In the genomic region with DNA sequence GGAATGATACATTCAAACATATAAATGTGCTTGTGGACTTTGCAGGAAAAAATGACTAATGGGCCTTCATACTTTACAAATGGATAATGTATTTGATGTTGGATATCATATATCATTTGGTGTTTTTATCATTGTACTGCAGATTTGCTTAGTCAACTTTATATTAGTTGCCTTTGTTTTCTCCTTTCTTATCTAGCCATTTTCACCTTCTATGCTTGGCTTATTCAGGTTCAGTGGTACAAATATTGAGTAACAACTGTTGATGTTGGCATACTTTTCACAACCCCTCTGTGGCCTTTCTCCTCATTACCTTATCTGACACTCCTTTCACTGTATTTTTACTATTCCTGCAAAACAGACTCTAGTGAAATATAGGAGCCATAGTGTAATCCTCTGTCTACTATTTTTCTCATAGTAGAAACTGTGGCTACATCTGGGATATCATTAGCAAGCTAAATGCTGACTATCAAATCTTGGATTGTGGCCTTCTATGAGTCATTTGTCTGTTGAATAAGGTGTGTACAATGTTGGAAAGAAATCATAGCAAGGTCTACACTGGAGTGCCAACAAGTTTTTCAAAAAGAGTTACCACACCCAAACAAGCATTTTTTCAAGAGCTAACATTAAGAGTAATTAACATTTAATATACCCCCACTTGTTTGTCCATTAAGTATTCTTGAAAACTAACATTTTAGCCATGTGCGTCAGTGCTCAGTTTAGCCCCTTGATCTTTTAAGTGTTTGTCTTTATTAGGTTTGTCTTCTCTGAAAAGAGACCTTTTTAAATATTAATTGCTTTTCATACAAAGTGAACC, we compare ENCODE assay signal across 1 cellular context.
TF ChIP-seq lines count a peak whose summit lies in the region.

No MANE protein-coding gene starts in this region.

TF ChIP-seq in HepG2, 621 proteins besides CTCF, POLR2A, EP300 and RAD21 (continued from another document and continues in another):
- TF ChIP-seq ZMAT5 (CRISPR knock-in tag; IDR thresholded peaks at IDR 0.05; ENCODE audit: borderline replicate concordance, low read depth) = no peak
- TF ChIP-seq ZNF12 (CRISPR knock-in tag; IDR thresholded peaks at IDR 0.05) = 0 out of 2 replicates have a peak, but pooled peaks have one; percentile 29
- TF ChIP-seq, protein P1, sequence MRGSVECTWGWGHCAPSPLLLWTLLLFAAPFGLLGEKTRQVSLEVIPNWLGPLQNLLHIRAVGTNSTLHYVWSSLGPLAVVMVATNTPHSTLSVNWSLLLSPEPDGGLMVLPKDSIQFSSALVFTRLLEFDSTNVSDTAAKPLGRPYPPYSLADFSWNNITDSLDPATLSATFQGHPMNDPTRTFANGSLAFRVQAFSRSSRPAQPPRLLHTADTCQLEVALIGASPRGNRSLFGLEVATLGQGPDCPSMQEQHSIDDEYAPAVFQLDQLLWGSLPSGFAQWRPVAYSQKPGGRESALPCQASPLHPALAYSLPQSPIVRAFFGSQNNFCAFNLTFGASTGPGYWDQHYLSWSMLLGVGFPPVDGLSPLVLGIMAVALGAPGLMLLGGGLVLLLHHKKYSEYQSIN (CRISPR knock-in tag; IDR thresholded peaks at IDR 0.05; ENCODE audit: borderline replicate concordance) = no peak
- no peak for TF ChIP-seq KAT7 (CRISPR knock-in tag; IDR thresholded peaks at IDR 0.05; ENCODE audit: borderline replicate concordance)
- no peak for TF ChIP-seq DZIP1 (CRISPR knock-in tag; IDR thresholded peaks at IDR 0.05)
- TF ChIP-seq, protein P2, sequence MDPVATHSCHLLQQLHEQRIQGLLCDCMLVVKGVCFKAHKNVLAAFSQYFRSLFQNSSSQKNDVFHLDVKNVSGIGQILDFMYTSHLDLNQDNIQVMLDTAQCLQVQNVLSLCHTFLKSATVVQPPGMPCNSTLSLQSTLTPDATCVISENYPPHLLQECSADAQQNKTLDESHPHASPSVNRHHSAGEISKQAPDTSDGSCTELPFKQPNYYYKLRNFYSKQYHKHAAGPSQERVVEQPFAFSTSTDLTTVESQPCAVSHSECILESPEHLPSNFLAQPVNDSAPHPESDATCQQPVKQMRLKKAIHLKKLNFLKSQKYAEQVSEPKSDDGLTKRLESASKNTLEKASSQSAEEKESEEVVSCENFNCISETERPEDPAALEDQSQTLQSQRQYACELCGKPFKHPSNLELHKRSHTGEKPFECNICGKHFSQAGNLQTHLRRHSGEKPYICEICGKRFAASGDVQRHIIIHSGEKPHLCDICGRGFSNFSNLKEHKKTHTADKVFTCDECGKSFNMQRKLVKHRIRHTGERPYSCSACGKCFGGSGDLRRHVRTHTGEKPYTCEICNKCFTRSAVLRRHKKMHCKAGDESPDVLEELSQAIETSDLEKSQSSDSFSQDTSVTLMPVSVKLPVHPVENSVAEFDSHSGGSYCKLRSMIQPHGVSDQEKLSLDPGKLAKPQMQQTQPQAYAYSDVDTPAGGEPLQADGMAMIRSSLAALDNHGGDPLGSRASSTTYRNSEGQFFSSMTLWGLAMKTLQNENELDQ (CRISPR knock-in tag; IDR thresholded peaks at IDR 0.05; ENCODE audit: borderline replicate concordance) = no peak
- no peak; the same call in 1 of the 2 replicates for TF ChIP-seq TBX3 (IDR thresholded peaks at IDR 0.05; ENCODE audit: borderline replicate concordance)
- peak; percentile 46; the same call in 1 of the 2 replicates for TF ChIP-seq ZMYM4 (CRISPR knock-in tag; IDR thresholded peaks at IDR 0.05)
- no peak for TF ChIP-seq ZNF670 (CRISPR knock-in tag; IDR thresholded peaks at IDR 0.05; ENCODE audit: borderline replicate concordance)
- TF ChIP-seq KAT2B (IDR thresholded peaks at IDR 0.05; ENCODE audit: borderline replicate concordance, low read depth, low read length) = no peak
- no peak for TF ChIP-seq ZNF775 (CRISPR knock-in tag; IDR thresholded peaks at IDR 0.05; ENCODE audit: borderline replicate concordance)
- peak; percentile 49; the same call in 1 of the 2 replicates for TF ChIP-seq MAFF (IDR thresholded peaks at IDR 0.05; ENCODE audit: low read depth, low read length)
- no peak for TF ChIP-seq LCORL (IDR thresholded peaks at IDR 0.05)
- no peak for TF ChIP-seq LCORL (CRISPR knock-in tag; IDR thresholded peaks at IDR 0.05)
- TF ChIP-seq NFIB (CRISPR knock-in tag; IDR thresholded peaks at IDR 0.05; ENCODE audit: borderline replicate concordance) = no peak
- TF ChIP-seq TBX2 (CRISPR knock-in tag; IDR thresholded peaks at IDR 0.05; ENCODE audit: borderline replicate concordance) = 0 out of 2 replicates have a peak, but pooled peaks have one; percentile 19
- TF ChIP-seq ZNF781 (CRISPR knock-in tag; IDR thresholded peaks at IDR 0.05; ENCODE audit: borderline replicate concordance, not compliant biosample characterization) = no peak
- no peak for TF ChIP-seq JUNB (CRISPR knock-in tag; IDR thresholded peaks at IDR 0.05; ENCODE audit: borderline replicate concordance)
- TF ChIP-seq RNF2 (conservative IDR thresholded peaks at IDR 0.05; ENCODE audit: low read depth) = no peak
- no peak for TF ChIP-seq GABPB1 (CRISPR knock-in tag; IDR thresholded peaks at IDR 0.05)
- no peak for TF ChIP-seq BRCA1 (CRISPR knock-in tag; IDR thresholded peaks at IDR 0.05)
- peak; percentile 47 to 65; a peak in 3 of 4 replicates for TF ChIP-seq MAFK (conservative IDR thresholded peaks at IDR 0.05 in 1 of 2, IDR thresholded peaks at IDR 0.05 in 1 of 2; ENCODE audit: low read length in 2 of 2)
- 0 out of 2 replicates have a peak, but pooled peaks have one; percentile 28 for TF ChIP-seq DPF2 (CRISPR knock-in tag; IDR thresholded peaks at IDR 0.05; ENCODE audit: borderline replicate concordance, low read depth)
- TF ChIP-seq KAT8 (CRISPR knock-in tag; IDR thresholded peaks at IDR 0.05) = no peak
- TF ChIP-seq NR2C2 (CRISPR knock-in tag; IDR thresholded peaks at IDR 0.05; ENCODE audit: borderline replicate concordance) = no peak
- peak; percentile 53; the same call in 1 of the 2 replicates for TF ChIP-seq HDAC2 (CRISPR knock-in tag; IDR thresholded peaks at IDR 0.05)
- 0 out of 2 replicates have a peak, but pooled peaks have one; percentile 27 for TF ChIP-seq GATA4 (IDR thresholded peaks at IDR 0.05; ENCODE audit: borderline replicate concordance, low read depth)
- TF ChIP-seq ZNF274 (CRISPR knock-in tag; IDR thresholded peaks at IDR 0.05) = no peak
- no peak for TF ChIP-seq ZNF263 (CRISPR knock-in tag; IDR thresholded peaks at IDR 0.05)
- TF ChIP-seq SMAD9 (CRISPR knock-in tag; IDR thresholded peaks at IDR 0.05) = no peak
- TF ChIP-seq ZFYVE20 (CRISPR knock-in tag; IDR thresholded peaks at IDR 0.05; ENCODE audit: borderline replicate concordance, low read depth) = no peak
- TF ChIP-seq RFX1 (IDR thresholded peaks at IDR 0.05) = no peak
- 0 out of 2 replicates have a peak, but pooled peaks have one; percentile 52 for TF ChIP-seq ZNF710 (CRISPR knock-in tag; IDR thresholded peaks at IDR 0.05; ENCODE audit: borderline replicate concordance)
- TF ChIP-seq ZNF816 (CRISPR knock-in tag; IDR thresholded peaks at IDR 0.05; ENCODE audit: borderline replicate concordance) = no peak
- TF ChIP-seq CHCHD3 (CRISPR knock-in tag; IDR thresholded peaks at IDR 0.05) = no peak
- no peak for TF ChIP-seq SAFB2 (CRISPR knock-in tag; IDR thresholded peaks at IDR 0.05; ENCODE audit: borderline replicate concordance, low read depth)
- TF ChIP-seq, protein P3, sequence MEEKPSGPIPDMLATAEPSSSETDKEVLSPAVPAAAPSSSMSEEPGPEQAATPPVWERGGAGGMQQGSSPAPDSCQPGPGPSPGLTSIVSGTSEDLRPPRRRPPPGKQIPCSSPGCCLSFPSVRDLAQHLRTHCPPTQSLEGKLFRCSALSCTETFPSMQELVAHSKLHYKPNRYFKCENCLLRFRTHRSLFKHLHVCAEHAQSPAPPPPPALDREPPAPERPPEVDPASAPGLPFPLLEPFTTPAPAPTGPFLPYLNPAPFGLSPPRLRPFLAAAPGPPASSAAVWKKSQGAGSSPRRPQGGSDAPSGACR (CRISPR knock-in tag; IDR thresholded peaks at IDR 0.05) = no peak
- TF ChIP-seq, protein P4, sequence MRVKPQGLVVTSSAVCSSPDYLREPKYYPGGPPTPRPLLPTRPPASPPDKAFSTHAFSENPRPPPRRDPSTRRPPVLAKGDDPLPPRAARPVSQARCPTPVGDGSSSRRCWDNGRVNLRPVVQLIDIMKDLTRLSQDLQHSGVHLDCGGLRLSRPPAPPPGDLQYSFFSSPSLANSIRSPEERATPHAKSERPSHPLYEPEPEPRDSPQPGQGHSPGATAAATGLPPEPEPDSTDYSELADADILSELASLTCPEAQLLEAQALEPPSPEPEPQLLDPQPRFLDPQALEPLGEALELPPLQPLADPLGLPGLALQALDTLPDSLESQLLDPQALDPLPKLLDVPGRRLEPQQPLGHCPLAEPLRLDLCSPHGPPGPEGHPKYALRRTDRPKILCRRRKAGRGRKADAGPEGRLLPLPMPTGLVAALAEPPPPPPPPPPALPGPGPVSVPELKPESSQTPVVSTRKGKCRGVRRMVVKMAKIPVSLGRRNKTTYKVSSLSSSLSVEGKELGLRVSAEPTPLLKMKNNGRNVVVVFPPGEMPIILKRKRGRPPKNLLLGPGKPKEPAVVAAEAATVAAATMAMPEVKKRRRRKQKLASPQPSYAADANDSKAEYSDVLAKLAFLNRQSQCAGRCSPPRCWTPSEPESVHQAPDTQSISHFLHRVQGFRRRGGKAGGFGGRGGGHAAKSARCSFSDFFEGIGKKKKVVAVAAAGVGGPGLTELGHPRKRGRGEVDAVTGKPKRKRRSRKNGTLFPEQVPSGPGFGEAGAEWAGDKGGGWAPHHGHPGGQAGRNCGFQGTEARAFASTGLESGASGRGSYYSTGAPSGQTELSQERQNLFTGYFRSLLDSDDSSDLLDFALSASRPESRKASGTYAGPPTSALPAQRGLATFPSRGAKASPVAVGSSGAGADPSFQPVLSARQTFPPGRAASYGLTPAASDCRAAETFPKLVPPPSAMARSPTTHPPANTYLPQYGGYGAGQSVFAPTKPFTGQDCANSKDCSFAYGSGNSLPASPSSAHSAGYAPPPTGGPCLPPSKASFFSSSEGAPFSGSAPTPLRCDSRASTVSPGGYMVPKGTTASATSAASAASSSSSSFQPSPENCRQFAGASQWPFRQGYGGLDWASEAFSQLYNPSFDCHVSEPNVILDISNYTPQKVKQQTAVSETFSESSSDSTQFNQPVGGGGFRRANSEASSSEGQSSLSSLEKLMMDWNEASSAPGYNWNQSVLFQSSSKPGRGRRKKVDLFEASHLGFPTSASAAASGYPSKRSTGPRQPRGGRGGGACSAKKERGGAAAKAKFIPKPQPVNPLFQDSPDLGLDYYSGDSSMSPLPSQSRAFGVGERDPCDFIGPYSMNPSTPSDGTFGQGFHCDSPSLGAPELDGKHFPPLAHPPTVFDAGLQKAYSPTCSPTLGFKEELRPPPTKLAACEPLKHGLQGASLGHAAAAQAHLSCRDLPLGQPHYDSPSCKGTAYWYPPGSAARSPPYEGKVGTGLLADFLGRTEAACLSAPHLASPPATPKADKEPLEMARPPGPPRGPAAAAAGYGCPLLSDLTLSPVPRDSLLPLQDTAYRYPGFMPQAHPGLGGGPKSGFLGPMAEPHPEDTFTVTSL (CRISPR knock-in tag; IDR thresholded peaks at IDR 0.05; ENCODE audit: borderline replicate concordance) = peak; percentile 85
- no peak for TF ChIP-seq MEIS1 (CRISPR knock-in tag; IDR thresholded peaks at IDR 0.05; ENCODE audit: borderline replicate concordance)
- 0 out of 2 replicates have a peak, but pooled peaks have one; percentile 35 for TF ChIP-seq FOSL2 (CRISPR knock-in tag; IDR thresholded peaks at IDR 0.05)
- TF ChIP-seq ELF3 (CRISPR knock-in tag; IDR thresholded peaks at IDR 0.05) = 0 out of 2 replicates have a peak, but pooled peaks have one; percentile 19
- TF ChIP-seq ARNTL (CRISPR knock-in tag; IDR thresholded peaks at IDR 0.05) = no peak
- TF ChIP-seq ZNF207 (IDR thresholded peaks at IDR 0.05; ENCODE audit: borderline replicate concordance) = no peak
- TF ChIP-seq ZNF709 (CRISPR knock-in tag; IDR thresholded peaks at IDR 0.05) = no peak
- no peak for TF ChIP-seq ZBTB38 (CRISPR knock-in tag; IDR thresholded peaks at IDR 0.05)
- peak; percentile 98 for TF ChIP-seq RXRB (CRISPR knock-in tag; IDR thresholded peaks at IDR 0.05; ENCODE audit: borderline replicate concordance)
- TF ChIP-seq GLI4 (CRISPR knock-in tag; IDR thresholded peaks at IDR 0.05; ENCODE audit: borderline replicate concordance) = no peak
